In genomic region chr11:36509694-36510566, GRCh38 we compare ENCODE assay signal across 8 cellular contexts. TPM values are rescaled to one million over a fixed set of nuclear protein-coding genes. Genes with fewer than 3 reads are reported as not detected.
DNase-seq lines count a peak whose midpoint lies in the region; ATAC-seq, FAIRE-seq and TF ChIP-seq lines count a peak whose summit lies in the region.

A gene with protein sequence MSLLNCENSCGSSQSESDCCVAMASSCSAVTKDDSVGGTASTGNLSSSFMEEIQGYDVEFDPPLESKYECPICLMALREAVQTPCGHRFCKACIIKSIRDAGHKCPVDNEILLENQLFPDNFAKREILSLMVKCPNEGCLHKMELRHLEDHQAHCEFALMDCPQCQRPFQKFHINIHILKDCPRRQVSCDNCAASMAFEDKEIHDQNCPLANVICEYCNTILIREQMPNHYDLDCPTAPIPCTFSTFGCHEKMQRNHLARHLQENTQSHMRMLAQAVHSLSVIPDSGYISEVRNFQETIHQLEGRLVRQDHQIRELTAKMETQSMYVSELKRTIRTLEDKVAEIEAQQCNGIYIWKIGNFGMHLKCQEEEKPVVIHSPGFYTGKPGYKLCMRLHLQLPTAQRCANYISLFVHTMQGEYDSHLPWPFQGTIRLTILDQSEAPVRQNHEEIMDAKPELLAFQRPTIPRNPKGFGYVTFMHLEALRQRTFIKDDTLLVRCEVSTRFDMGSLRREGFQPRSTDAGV (minus strand): TSS chr11:36510272. CDS start chr11:36501515, 8,757 bp downstream.

- in situ Hi-C loops in GM13976 (cut with MboI; ENCODE audit: low sequenced_read_pairs, unreplicated experiment): no loop called here

- no peaks in the 10 kb centered on the region for H3K36me3 ChIP-seq in right atrium auricular region

- H3K27me3 ChIP-seq in right atrium auricular region: no peaks in the 10 kb centered on the region

- peak within 1 kb of the TSS; percentile 93 for H3K27ac Mint-ChIP-seq in T-helper 1 cell treated with Interleukin-12 subunit alpha and Interleukin-12 subunit beta and Interleukin-4 antibody, amounts not matched to agents 30 μg/mL and 1 μg/mL, for 36 hours

- peak within 1 kb of the TSS; percentile 99 for H3K4me3 Mint-ChIP-seq in T-helper 1 cell treated with Interleukin-12 subunit alpha and Interleukin-12 subunit beta and Interleukin-4 antibody, amounts not matched to agents 30 μg/mL and 1 μg/mL, for 36 hours

- peaks cover 6% of the 10 kb centered on the region for H3K36me3 Mint-ChIP-seq in T-helper 1 cell treated with Interleukin-12 subunit alpha and Interleukin-12 subunit beta and Interleukin-4 antibody, amounts not matched to agents 30 μg/mL and 1 μg/mL, for 36 hours (ENCODE audit: low read depth)

- peak within 1 kb of the TSS; percentile 91 to 92 for H3K27ac ChIP-seq in right atrium auricular region

- peak within 1 kb of the TSS; percentile 76 to 89 for H3K4me3 ChIP-seq in right atrium auricular region

- ATAC-seq in HG02678 (IDR thresholded peaks at IDR 0.05; ENCODE audit: unreplicated experiment): peak; percentile 96

- peaks cover 4% of the 10 kb centered on the region for H3K9me3 Mint-ChIP-seq in T-helper 1 cell treated with Interleukin-12 subunit alpha and Interleukin-12 subunit beta and Interleukin-4 antibody, amounts not matched to agents 30 μg/mL and 1 μg/mL, for 36 hours

- H3K27me3 Mint-ChIP-seq in T-helper 1 cell treated with Interleukin-12 subunit alpha and Interleukin-12 subunit beta and Interleukin-4 antibody, amounts not matched to agents 30 μg/mL and 1 μg/mL, for 36 hours (ENCODE audit: low read depth): peaks cover 9% of the 10 kb centered on the region

- DNase-seq in GM13976 (ENCODE audit: low spot score) (peak; percentile 95), NCI-H1105 (lab: John Stamatoyannopoulos, UW) (peak; percentile 85), amniotic stem cell (lab: John Stamatoyannopoulos, UW) (peak; percentile 77), right atrium auricular region (ENCODE audit: low spot score) (peak; percentile 86), pulmonary artery endothelial cell (ENCODE audit: low read depth, low spot score) (peak; percentile 48), urothelium cell line (ENCODE audit: low spot score) (peak; percentile 90)

- H3K4me1 Mint-ChIP-seq in T-helper 1 cell treated with Interleukin-12 subunit alpha and Interleukin-12 subunit beta and Interleukin-4 antibody, amounts not matched to agents 30 μg/mL and 1 μg/mL, for 36 hours (ENCODE audit: low read depth): peaks cover 26% of the 10 kb centered on the region

- H3K9me3 ChIP-seq in right atrium auricular region: peaks cover 0 to 11% of the 10 kb centered on the region in 2 donors

- TF ChIP-seq CTCF in GM13976 (IDR thresholded peaks at IDR 0.05; ENCODE audit: borderline replicate concordance, control extremely low read depth, extremely low read depth, insufficient read depth, missing control alignments) (peak; percentile 94), right atrium auricular region (IDR thresholded peaks at IDR 0.05) (peak; percentile 89)

- H3K4me1 ChIP-seq in right atrium auricular region: peaks cover 0 to 30% of the 10 kb centered on the region in 2 donors

- FAIRE-seq in urothelium cell line (lab: Jason Lieb, UNC): peak; percentile 86

RNA-seq across cellular contexts. Expression of the gene that starts here (rescaled TPM):
- total RNA-seq in right atrium auricular region (10 to 100 TPM in 1 of 2 donors, 1 to 10 TPM in 1; 10.0 to 10.7 TPM), pulmonary artery endothelial cell (7.6 and 11.5 TPM in 2 replicates)

Comparison
In these comparisons a context has a peak if more than half of its experiments do, and no peak if none do; other contexts are left out.
1. Peak in every context shown above with its lines: DNase-seq, ATAC-seq, H3K4me3 ChIP-seq and H3K27ac ChIP-seq.